Comparison of ENCODE assay signal across 17 cellular contexts in the genomic region with DNA sequence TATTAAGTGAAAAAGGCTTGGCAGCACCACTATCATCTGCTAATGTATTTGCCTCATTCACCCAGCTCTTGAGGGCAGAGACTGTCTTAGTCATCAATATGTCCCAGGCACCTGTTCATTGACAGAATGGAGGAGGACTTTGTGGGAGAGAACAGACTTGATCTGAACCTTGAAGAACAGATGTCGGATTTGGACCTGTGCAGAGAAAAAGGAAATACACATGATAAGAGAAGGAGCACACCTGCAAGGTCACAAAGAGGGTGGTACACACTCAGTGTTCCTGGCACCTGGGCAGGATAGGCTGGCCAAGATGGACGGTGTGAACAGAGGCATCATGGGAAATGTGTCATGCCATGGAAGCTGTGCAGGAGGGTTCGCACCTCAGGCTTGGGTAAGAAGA.
"Had no signal": no experiment of that assay in that cellular context is flagged by ENCODE, and none has a peak within 500 bp of the region (broad histone marks: within the 10 kb centered on the region; RNA-seq: fewer than 3 reads in every experiment).

No MANE protein-coding gene starts in this region.

- FAIRE-seq: astrocyte, frontal cortex, TTC549 had no signal

- H3K4me3 ChIP-seq: cardiac muscle cell, colonic mucosa, heart left ventricle, mucosa of descending colon, SK-N-MC had no signal

- H3K27me3 Mint-ChIP-seq: activated B cell treated with CpG ODN at 0.5 μM for 24 hours; stimulated activated naive CD8-positive, alpha-beta T cell treated with anti-CD3 and anti-CD28 coated beads, Interleukin-15, Interleukin-2, amounts not matched to agents 100 ng/mL and 50 ng/mL, for 24 hours had no signal

- H3K36me3 ChIP-seq: cardiac muscle cell, colonic mucosa, heart left ventricle had no signal

- H3K9me3 Mint-ChIP-seq: activated B cell treated with CpG ODN at 0.5 μM for 24 hours; activated T-helper 2 cell treated with anti-CD3 and anti-CD28 coated beads, Interferon-gamma antibody, Interleukin-2, Interleukin-4, amounts not matched to agents 10 μg/mL and 5 μg/mL and 100 μg/mL, durations not matched to agents 14 hours and 24 hours and 36 hours; natural killer cell treated with Interleukin-12 subunit alpha and Interleukin-12 subunit beta and Interleukin-15 and Interleukin-18, amount 100 ng/mL, for 72 hours; stimulated activated naive CD8-positive, alpha-beta T cell treated with anti-CD3 and anti-CD28 coated beads, Interleukin-15, Interleukin-2, amounts not matched to agents 100 ng/mL and 50 ng/mL, for 24 hours had no signal

- H3K27ac Mint-ChIP-seq: activated B cell treated with CpG ODN at 0.5 μM for 24 hours; activated T-helper 2 cell treated with anti-CD3 and anti-CD28 coated beads, Interferon-gamma antibody, Interleukin-2, Interleukin-4, amounts not matched to agents 10 μg/mL and 5 μg/mL and 100 μg/mL, durations not matched to agents 14 hours and 24 hours and 36 hours; natural killer cell treated with Interleukin-12 subunit alpha and Interleukin-12 subunit beta and Interleukin-15 and Interleukin-18, amount 100 ng/mL, for 72 hours had no signal

- H3K36me3 Mint-ChIP-seq: natural killer cell treated with Interleukin-12 subunit alpha and Interleukin-12 subunit beta and Interleukin-15 and Interleukin-18, amount 100 ng/mL, for 72 hours had no signal

- ATAC-seq: heart left ventricle; mucosa of descending colon; natural killer cell treated with Interleukin-12 subunit alpha and Interleukin-12 subunit beta and Interleukin-15 and Interleukin-18, amount 100 ng/mL, for 72 hours had no signal

- H3K4me3 Mint-ChIP-seq: activated B cell treated with CpG ODN at 0.5 μM for 24 hours; natural killer cell treated with Interleukin-12 subunit alpha and Interleukin-12 subunit beta and Interleukin-15 and Interleukin-18, amount 100 ng/mL, for 72 hours; stimulated activated naive CD8-positive, alpha-beta T cell treated with anti-CD3 and anti-CD28 coated beads, Interleukin-15, Interleukin-2, amounts not matched to agents 100 ng/mL and 50 ng/mL, for 24 hours had no signal

- H3K27ac ChIP-seq: cardiac muscle cell, colonic mucosa, heart left ventricle, SK-N-MC had no signal

- H3K9me3 ChIP-seq: colonic mucosa, heart left ventricle, mucosa of descending colon had no signal

- H3K27me3 ChIP-seq: cardiac muscle cell, colonic mucosa, heart left ventricle had no signal

- DNase-seq: activated B cell treated with CpG ODN at 0.5 μM for 24 hours; activated CD4-positive, alpha-beta T cell treated with anti-CD3 and anti-CD28 coated beads, Interleukin-2, amount 50 U/mL, for 4 hours; activated CD8-positive, alpha-beta memory T cell treated with anti-CD3 and anti-CD28 coated beads, Interleukin-2, amount 50 U/mL, for 4 hours; colonic mucosa; effector CD4-positive, alpha-beta T cell; heart left ventricle; mucosa of descending colon; stimulated activated CD4-positive, alpha-beta T cell treated with anti-CD3 and anti-CD28 coated beads, Interleukin-12 subunit alpha, Interleukin-12 subunit beta, amount 100 ng/mL, for 4 hours; T-helper 2 cell had no signal
